ENCODE assay signal across 16 cellular contexts in genomic region chr1:214658175-214658574, GRCh38. TPM values are rescaled to one million over a fixed set of nuclear protein-coding genes. Genes with fewer than 3 reads are reported as not detected.
A peak's percentile ranks its signal among the peaks of the same experiment; 100 is the strongest.
DNase-seq lines count a peak whose midpoint lies in the region; ATAC-seq, FAIRE-seq and TF ChIP-seq lines count a peak whose summit lies in the region.
"Had no signal": no experiment of that assay in that cellular context is flagged by ENCODE, and none has a peak within 500 bp of the region (broad histone marks: within the 10 kb centered on the region; RNA-seq: fewer than 3 reads in every experiment).

No MANE protein-coding gene starts in this region.

- CTCF ChIA-PET in MCF 10A (lab: Yijun Ruan, JAX) (interaction anchor here (0.7 to 17.9 kb wide), 9 partner anchors 9 to 1045 kb away, joined by 3 to 335 read pairs (median 5); no protein-coding TSS in a partner anchor), WTC11 (lab: Charles Lee) (no interaction called here)

- H3K4me3 ChIP-seq in breast epithelium (no peak overlapping the region), osteoblast (ENCODE audit: insufficient read depth, low read length) (no peak overlapping the region)
- H3K4me3 ChIP-seq: BLaER1 had no signal

- ATAC-seq in WTC11 = no peak

- H3K4me1 ChIP-seq in breast epithelium (peaks cover 0 to 5% of the 10 kb centered on the region in 2 donors), osteoblast (ENCODE audit: insufficient read depth, low read length) (peaks cover 18% of the 10 kb centered on the region)
- H3K4me1 ChIP-seq: BLaER1 had no signal

- TF ChIP-seq CTCF in MCF 10A (IDR thresholded peaks at IDR 0.05; ENCODE audit: unreplicated experiment) (no peak), breast epithelium (IDR thresholded peaks at IDR 0.05) (no peak), WTC11 (IDR thresholded peaks at IDR 0.05) (no peak), osteoblast (IDR thresholded peaks at IDR 0.05; ENCODE audit: extremely low read depth, low read depth, low read length) (no peak)

- intact Hi-C loops in MCF 10A (cut with micrococcal nuclease) = no loop called here
- intact Hi-C loops in breast epithelium (cut with DNase I; ENCODE audit: low total_unique reads) = no loop called here

- DNase-seq in MCF 10A (ENCODE audit: unreplicated experiment) (no peak), breast epithelium (ENCODE audit: low spot score in 2 of 2) (no peak), WTC11 (ENCODE audit: low spot score) (no peak), osteoblast (ENCODE audit: insufficient read length, low spot score, missing footprints) (no peak), DMS79 (lab: John Stamatoyannopoulos, UW) (no peak), RCC 7860 (ENCODE audit: low spot score) (no peak), H54 (ENCODE audit: insufficient read length, low spot score) (no peak)
- DNase-seq: 8988T; CD4-positive, alpha-beta memory T cell; DMS153; DMS79 treated with DMSO at 0.1 percent for 48 hours; GF-D8; GOT3; H9 had no signal

- no peak overlapping the region for H3K4me3 Mint-ChIP-seq in MCF 10A (ENCODE audit: unreplicated experiment)
- no peak overlapping the region for H3K4me3 Mint-ChIP-seq in WTC11
- H3K4me3 Mint-ChIP-seq: CD14-positive monocyte, H9 had no signal

- no peaks in the 10 kb centered on the region for H4K20me1 ChIP-seq in osteoblast (ENCODE audit: insufficient read depth, low read length)
- H4K20me1 ChIP-seq: BLaER1 had no signal

- no peaks in the 10 kb centered on the region for H3K36me3 ChIP-seq in breast epithelium
- peaks cover 38% of the 10 kb centered on the region for H3K36me3 ChIP-seq in osteoblast (ENCODE audit: insufficient read depth, low read length)

- no peak overlapping the region for H3K4me2 ChIP-seq in osteoblast (ENCODE audit: insufficient read depth, low read length)
- H3K4me2 ChIP-seq: BLaER1 had no signal

- TF ChIP-seq POLR2A in breast epithelium (IDR thresholded peaks at IDR 0.05) (no peak), H54 (IDR thresholded peaks at IDR 0.05; ENCODE audit: low read depth, low read length) (no peak)

- peak overlapping the region; percentile 28 for H3K27ac Mint-ChIP-seq in MCF 10A (ENCODE audit: low read depth, unreplicated experiment)
- 0 out of 2 replicates have a peak overlapping the region, but pooled peaks have one; percentile 13 for H3K27ac Mint-ChIP-seq in WTC11
- H3K27ac Mint-ChIP-seq: H9 had no signal

- POLR2A ChIA-PET in MCF 10A (lab: Yijun Ruan, JAX) = interaction anchor here (2.0 kb wide), 1 partner anchor 488 kb away, joined by 9 read pairs; no protein-coding TSS in a partner anchor
- POLR2A ChIA-PET in WTC11 (lab: Charles Lee) = no interaction called here

- H3K36me3 Mint-ChIP-seq in MCF 10A (ENCODE audit: insufficient read depth, unreplicated experiment) (peaks cover 41% of the 10 kb centered on the region), WTC11 (peaks cover 86% of the 10 kb centered on the region)

- H3K27me3 Mint-ChIP-seq in MCF 10A (ENCODE audit: insufficient read depth, unreplicated experiment) = no peaks in the 10 kb centered on the region
- H3K27me3 Mint-ChIP-seq in WTC11 (ENCODE audit: low read depth) = no peaks in the 10 kb centered on the region
- H3K27me3 Mint-ChIP-seq: CD4-positive, alpha-beta memory T cell had no signal

- H3K4me1 Mint-ChIP-seq in MCF 10A (ENCODE audit: insufficient read depth, unreplicated experiment) (peaks cover 13% of the 10 kb centered on the region), WTC11 (no peaks in the 10 kb centered on the region)
- H3K4me1 Mint-ChIP-seq: CD14-positive monocyte; CD4-positive, alpha-beta memory T cell; H9 had no signal

- H3K27me3 ChIP-seq in breast epithelium (no peaks in the 10 kb centered on the region), osteoblast (ENCODE audit: insufficient read depth, low read length) (no peaks in the 10 kb centered on the region)
- H3K27me3 ChIP-seq: BLaER1 had no signal

- H3K9me3 ChIP-seq in breast epithelium (no peaks in the 10 kb centered on the region), osteoblast (ENCODE audit: low read depth, low read length) (no peaks in the 10 kb centered on the region)
- H3K9me3 ChIP-seq: BLaER1 had no signal

- H3K9me3 Mint-ChIP-seq in MCF 10A (ENCODE audit: unreplicated experiment) (no peaks in the 10 kb centered on the region), WTC11 (no peaks in the 10 kb centered on the region)
- H3K9me3 Mint-ChIP-seq: CD14-positive monocyte, H9 had no signal

- H3K27ac ChIP-seq in breast epithelium (no peak overlapping the region), osteoblast (ENCODE audit: low read depth, low read length) (no peak overlapping the region)
- H3K27ac ChIP-seq: BLaER1 had no signal

- H3K79me2 ChIP-seq in osteoblast (ENCODE audit: insufficient read depth, low read length) = peaks cover 5% of the 10 kb centered on the region

- FAIRE-seq in RCC 7860 (lab: Jason Lieb, UNC) = no peak
- no peak for FAIRE-seq in H54 (lab: Jason Lieb, UNC)

- peak overlapping the region; percentile 87 for H2AFZ ChIP-seq in osteoblast (ENCODE audit: low read length)

- BruUV-seq in MCF 10A (replicated peaks; lab: Mats Ljungman, UMichigan) = no TSS peak

TF ChIP-seq in WTC11, 78 proteins besides CTCF, POLR2A, EP300 and RAD21:
- TF ChIP-seq CREM (CRISPR knock-in tag; IDR thresholded peaks at IDR 0.05) (no peak), MAX (CRISPR knock-in tag; IDR thresholded peaks at IDR 0.05) (no peak), EMX1 (CRISPR knock-in tag; IDR thresholded peaks at IDR 0.05) (no peak), ZNF317 (CRISPR knock-in tag; IDR thresholded peaks at IDR 0.05; ENCODE audit: borderline replicate concordance, low read depth) (no peak), ZNF263 (CRISPR knock-in tag; IDR thresholded peaks at IDR 0.05; ENCODE audit: low read depth) (no peak), TEAD1 (CRISPR knock-in tag; IDR thresholded peaks at IDR 0.05) (no peak), ETV6 (CRISPR knock-in tag; IDR thresholded peaks at IDR 0.05) (no peak), MYBL2 (CRISPR knock-in tag; IDR thresholded peaks at IDR 0.05) (no peak), TP53 (CRISPR knock-in tag; IDR thresholded peaks at IDR 0.05) (no peak), TCF7 (CRISPR knock-in tag; IDR thresholded peaks at IDR 0.05; ENCODE audit: low read depth) (no peak), ATF6 (CRISPR knock-in tag; IDR thresholded peaks at IDR 0.05) (no peak), HMGXB4 (CRISPR knock-in tag; IDR thresholded peaks at IDR 0.05) (no peak)
- TF ChIP-seq, protein P1, sequence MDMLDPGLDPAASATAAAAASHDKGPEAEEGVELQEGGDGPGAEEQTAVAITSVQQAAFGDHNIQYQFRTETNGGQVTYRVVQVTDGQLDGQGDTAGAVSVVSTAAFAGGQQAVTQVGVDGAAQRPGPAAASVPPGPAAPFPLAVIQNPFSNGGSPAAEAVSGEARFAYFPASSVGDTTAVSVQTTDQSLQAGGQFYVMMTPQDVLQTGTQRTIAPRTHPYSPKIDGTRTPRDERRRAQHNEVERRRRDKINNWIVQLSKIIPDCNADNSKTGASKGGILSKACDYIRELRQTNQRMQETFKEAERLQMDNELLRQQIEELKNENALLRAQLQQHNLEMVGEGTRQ (CRISPR knock-in tag; IDR thresholded peaks at IDR 0.05) = no peak
- TF ChIP-seq, protein P2, sequence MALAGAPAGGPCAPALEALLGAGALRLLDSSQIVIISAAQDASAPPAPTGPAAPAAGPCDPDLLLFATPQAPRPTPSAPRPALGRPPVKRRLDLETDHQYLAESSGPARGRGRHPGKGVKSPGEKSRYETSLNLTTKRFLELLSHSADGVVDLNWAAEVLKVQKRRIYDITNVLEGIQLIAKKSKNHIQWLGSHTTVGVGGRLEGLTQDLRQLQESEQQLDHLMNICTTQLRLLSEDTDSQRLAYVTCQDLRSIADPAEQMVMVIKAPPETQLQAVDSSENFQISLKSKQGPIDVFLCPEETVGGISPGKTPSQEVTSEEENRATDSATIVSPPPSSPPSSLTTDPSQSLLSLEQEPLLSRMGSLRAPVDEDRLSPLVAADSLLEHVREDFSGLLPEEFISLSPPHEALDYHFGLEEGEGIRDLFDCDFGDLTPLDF (CRISPR knock-in tag; IDR thresholded peaks at IDR 0.05) = no peak

RNA-seq across cellular contexts. Expression of gene CENPF, which starts 55.2 kb away (rescaled TPM):
- total RNA-seq in MCF 10A (2022) (88.8 and 135 TPM in 2 replicates), breast epithelium (1 to 10 TPM; 1.3 to 4.0 (median 1.9) TPM), WTC11 (2021) (137 to 166 TPM (median 143 TPM) in 3 replicates), osteoblast (8.3 and 8.5 TPM in 2 replicates)
